1 cellular context compared by ENCODE assay signal in the genomic region with DNA sequence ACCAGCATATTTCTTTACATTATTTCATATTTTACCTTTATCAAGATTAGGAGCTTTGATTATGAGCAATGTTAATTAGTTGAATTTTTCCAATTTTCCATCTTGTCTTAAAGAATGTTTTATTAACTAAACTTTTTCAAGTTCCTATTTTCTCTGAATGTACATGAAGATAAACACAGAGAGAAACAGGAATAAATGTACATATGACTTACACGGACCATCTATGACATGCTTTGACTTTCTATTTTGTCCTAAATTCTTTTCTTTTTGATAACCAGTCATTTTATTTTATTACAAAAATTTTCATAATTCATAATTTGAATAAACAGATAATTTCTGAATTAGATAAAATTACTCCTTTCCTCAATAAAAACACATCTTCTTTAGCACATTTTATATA.
TF ChIP-seq lines count a peak whose summit lies in the region.

No MANE protein-coding gene starts in this region.

TF ChIP-seq in HEK293, 187 proteins besides CTCF, POLR2A, EP300 and RAD21 (continued from another document):
- TF ChIP-seq ZNF529 (tag by site-specific recombination; IDR thresholded peaks at IDR 0.05; ENCODE audit: insufficient replicate concordance) (peak; percentile 66), TRIM28 (IDR thresholded peaks at IDR 0.05; ENCODE audit: borderline replicate concordance, low read length) (peak; percentile 98), ZNF626 (tag by site-specific recombination; IDR thresholded peaks at IDR 0.05) (0 out of 2 replicates have a peak, but pooled peaks have one; percentile 42), SETDB1 (IDR thresholded peaks at IDR 0.05; ENCODE audit: insufficient read length, low read length) (peak; percentile 99), ZNF658 (tag by site-specific recombination; IDR thresholded peaks at IDR 0.05) (no peak), ZBTB8A (tag by site-specific recombination; IDR thresholded peaks at IDR 0.05) (no peak), ZNF324 (tag by site-specific recombination; IDR thresholded peaks at IDR 0.05) (no peak)
- TF ChIP-seq, protein P1, sequence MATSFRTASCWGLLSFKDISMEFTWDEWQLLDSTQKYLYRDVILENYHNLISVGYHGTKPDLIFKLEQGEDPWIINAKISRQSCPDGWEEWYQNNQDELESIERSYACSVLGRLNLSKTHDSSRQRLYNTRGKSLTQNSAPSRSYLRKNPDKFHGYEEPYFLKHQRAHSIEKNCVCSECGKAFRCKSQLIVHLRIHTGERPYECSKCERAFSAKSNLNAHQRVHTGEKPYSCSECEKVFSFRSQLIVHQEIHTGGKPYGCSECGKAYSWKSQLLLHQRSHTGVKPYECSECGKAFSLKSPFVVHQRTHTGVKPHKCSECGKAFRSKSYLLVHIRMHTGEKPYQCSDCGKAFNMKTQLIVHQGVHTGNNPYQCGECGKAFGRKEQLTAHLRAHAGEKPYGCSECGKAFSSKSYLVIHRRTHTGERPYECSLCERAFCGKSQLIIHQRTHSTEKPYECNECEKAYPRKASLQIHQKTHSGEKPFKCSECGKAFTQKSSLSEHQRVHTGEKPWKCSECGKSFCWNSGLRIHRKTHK (tag by site-specific recombination; IDR thresholded peaks at IDR 0.05): peak; percentile 48; the same call in 1 of the 2 replicates
